Comparison of ENCODE assay signal across 8 cellular contexts in the genomic region with DNA sequence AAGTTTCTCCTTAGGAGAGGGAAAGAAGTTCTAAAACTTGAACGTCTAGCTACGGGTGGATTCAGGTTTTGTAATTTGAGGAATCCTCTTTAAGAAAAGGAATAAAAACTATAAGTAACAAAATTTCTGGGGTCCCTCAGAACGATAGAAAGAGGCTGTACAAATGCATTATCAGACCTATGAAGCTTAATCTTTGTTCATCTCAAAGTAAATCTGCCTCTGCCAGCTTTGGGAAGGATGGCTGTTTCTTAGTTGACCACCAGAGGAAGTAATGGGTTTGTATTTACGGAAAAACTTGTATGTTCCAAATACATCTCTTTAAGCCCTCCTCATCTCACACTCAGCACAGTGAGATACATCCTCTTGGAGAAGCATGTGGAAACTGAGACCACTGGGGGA. TPM values are rescaled to one million over a fixed set of nuclear protein-coding genes. Genes with fewer than 3 reads are reported as not detected.
DNase-seq lines count a peak whose midpoint lies in the region; ATAC-seq and TF ChIP-seq lines count a peak whose summit lies in the region.

No MANE protein-coding gene starts in this region.

- H3K27me3 Mint-ChIP-seq in activated T-helper 2 cell treated with anti-CD3 and anti-CD28 coated beads, Interferon-gamma antibody, Interleukin-2, Interleukin-4, amounts not matched to agents 10 μg/mL and 5 μg/mL and 100 μg/mL, durations not matched to agents 14 hours and 24 hours and 36 hours (ENCODE audit: low read depth): peaks cover 3% of the 10 kb centered on the region
- peaks cover 0 to 4% of the 10 kb centered on the region in 2 donors for H3K27me3 Mint-ChIP-seq in stimulated activated naive B cell treated with anti-CD40 and anti-IgM and Interleukin-4, amounts not matched to agents 10 μg/mL and 1 μg/mL and 100 μg/mL, for 72 hours

- no peaks in the 10 kb centered on the region for H3K9me3 Mint-ChIP-seq in activated T-helper 2 cell treated with anti-CD3 and anti-CD28 coated beads, Interferon-gamma antibody, Interleukin-2, Interleukin-4, amounts not matched to agents 10 μg/mL and 5 μg/mL and 100 μg/mL, durations not matched to agents 14 hours and 24 hours and 36 hours
- no peaks in the 10 kb centered on the region for H3K9me3 Mint-ChIP-seq in stimulated activated naive B cell treated with anti-CD40 and anti-IgM and Interleukin-4, amounts not matched to agents 10 μg/mL and 1 μg/mL and 100 μg/mL, for 72 hours

- intact Hi-C loops in activated T-helper 2 cell treated with anti-CD3 and anti-CD28 coated beads, Interferon-gamma antibody, Interleukin-2, Interleukin-4, amounts not matched to agents 10 μg/mL and 5 μg/mL and 100 μg/mL, durations not matched to agents 14 hours and 24 hours and 36 hours (cut with micrococcal nuclease): no loop called here

- H3K36me3 Mint-ChIP-seq in activated T-helper 2 cell treated with anti-CD3 and anti-CD28 coated beads, Interferon-gamma antibody, Interleukin-2, Interleukin-4, amounts not matched to agents 10 μg/mL and 5 μg/mL and 100 μg/mL, durations not matched to agents 14 hours and 24 hours and 36 hours (ENCODE audit: low read depth): no peaks in the 10 kb centered on the region
- H3K36me3 Mint-ChIP-seq in stimulated activated naive B cell treated with anti-CD40 and anti-IgM and Interleukin-4, amounts not matched to agents 10 μg/mL and 1 μg/mL and 100 μg/mL, for 72 hours: peaks cover 6 to 10% of the 10 kb centered on the region in 2 donors

- TF ChIP-seq CTCF in LNCaP clone FGC (IDR thresholded peaks at IDR 0.05; ENCODE audit: control insufficient read depth, extremely low read depth, insufficient read depth) (peak; percentile 34), omental fat pad (IDR thresholded peaks at IDR 0.05) (no peak)

- H3K4me1 Mint-ChIP-seq in activated T-helper 2 cell treated with anti-CD3 and anti-CD28 coated beads, Interferon-gamma antibody, Interleukin-2, Interleukin-4, amounts not matched to agents 10 μg/mL and 5 μg/mL and 100 μg/mL, durations not matched to agents 14 hours and 24 hours and 36 hours (ENCODE audit: low read depth): peaks cover 14% of the 10 kb centered on the region
- peaks cover 14 to 15% of the 10 kb centered on the region in 2 donors for H3K4me1 Mint-ChIP-seq in stimulated activated naive B cell treated with anti-CD40 and anti-IgM and Interleukin-4, amounts not matched to agents 10 μg/mL and 1 μg/mL and 100 μg/mL, for 72 hours

- H3K4me3 ChIP-seq in LNCaP clone FGC (ENCODE audit: low read depth, low read length) (peak overlapping the region; percentile 66), iPS-15b (ENCODE audit: low read depth, low read length) (peak overlapping the region; percentile 86)

- peaks cover 2% of the 10 kb centered on the region for H3K27me3 ChIP-seq in iPS-15b (ENCODE audit: control insufficient read depth, insufficient read depth, low read length)

- no peaks in the 10 kb centered on the region for H3K9me3 ChIP-seq in iPS-15b (ENCODE audit: control insufficient read depth, insufficient read depth, low read length)

- peak in 1 of 2 donors; percentile 9 for ATAC-seq in stimulated activated naive B cell treated with anti-CD40 and anti-IgM and Interleukin-4, amounts not matched to agents 10 μg/mL and 1 μg/mL and 100 μg/mL, for 72 hours (replicated peaks)
- no peak for ATAC-seq in omental fat pad (ENCODE audit: low FRiP score)
- ATAC-seq in GM21619 (IDR thresholded peaks at IDR 0.05; ENCODE audit: unreplicated experiment): no peak

- peak overlapping the region; percentile 96 for H3K27ac Mint-ChIP-seq in activated T-helper 2 cell treated with anti-CD3 and anti-CD28 coated beads, Interferon-gamma antibody, Interleukin-2, Interleukin-4, amounts not matched to agents 10 μg/mL and 5 μg/mL and 100 μg/mL, durations not matched to agents 14 hours and 24 hours and 36 hours
- peak overlapping the region; percentile 98 for H3K27ac Mint-ChIP-seq in stimulated activated naive B cell treated with anti-CD40 and anti-IgM and Interleukin-4, amounts not matched to agents 10 μg/mL and 1 μg/mL and 100 μg/mL, for 72 hours

- peaks cover 2% of the 10 kb centered on the region for H3K36me3 ChIP-seq in iPS-15b (ENCODE audit: control insufficient read depth, insufficient read depth, low read length)

- H3K4me1 ChIP-seq in iPS-15b (ENCODE audit: control insufficient read depth, insufficient read depth, low read length): peaks cover 11% of the 10 kb centered on the region

- peak; percentile 39 for DNase-seq in NCI-H748 (lab: John Stamatoyannopoulos, UW; ENCODE audit: unreplicated experiment)
- no peak for DNase-seq in NCI-H748 treated with DMSO at 0.1 percent for 48 hours (lab: John Stamatoyannopoulos, UW)
- peak; percentile 34 for DNase-seq in LNCaP clone FGC (ENCODE audit: low read depth)
- no peak for DNase-seq in activated T-helper 2 cell treated with anti-CD3 and anti-CD28 coated beads, Interferon-gamma antibody, Interleukin-2, Interleukin-4, amounts not matched to agents 10 μg/mL and 5 μg/mL and 100 μg/mL, durations not matched to agents 14 hours and 24 hours and 36 hours (ENCODE audit: low spot score)
- no peak for DNase-seq in stimulated activated naive B cell treated with anti-CD40 and anti-IgM and Interleukin-4, amounts not matched to agents 10 μg/mL and 1 μg/mL and 100 μg/mL, for 72 hours
- no peak for DNase-seq in omental fat pad (ENCODE audit: low spot score)

- H3K9ac ChIP-seq in iPS-15b (ENCODE audit: low read depth, low read length): no peak overlapping the region

- peak overlapping the region; percentile 87 for H3K4me3 Mint-ChIP-seq in activated T-helper 2 cell treated with anti-CD3 and anti-CD28 coated beads, Interferon-gamma antibody, Interleukin-2, Interleukin-4, amounts not matched to agents 10 μg/mL and 5 μg/mL and 100 μg/mL, durations not matched to agents 14 hours and 24 hours and 36 hours (ENCODE audit: low read depth)
- H3K4me3 Mint-ChIP-seq in stimulated activated naive B cell treated with anti-CD40 and anti-IgM and Interleukin-4, amounts not matched to agents 10 μg/mL and 1 μg/mL and 100 μg/mL, for 72 hours: peak overlapping the region; percentile 88 to 90

RNA-seq across cellular contexts. Expression of gene PSTK, which starts 0.9 kb away (rescaled TPM):
- total RNA-seq in activated T-helper 2 cell treated with anti-CD3 and anti-CD28 coated beads, Interferon-gamma antibody, Interleukin-2, Interleukin-4, amounts not matched to agents 10 μg/mL and 5 μg/mL and 100 μg/mL, durations not matched to agents 14 hours and 24 hours and 36 hours: 3.4 TPM in 2 replicates
- 1 to 10 TPM; 1.1 to 2.8 (median 1.6) TPM for total RNA-seq in omental fat pad

RNA-seq across cellular contexts. Expression of gene C10orf88, which starts 27.0 kb away (rescaled TPM):
- 9.1 and 10.0 TPM in 2 replicates for total RNA-seq in activated T-helper 2 cell treated with anti-CD3 and anti-CD28 coated beads, Interferon-gamma antibody, Interleukin-2, Interleukin-4, amounts not matched to agents 10 μg/mL and 5 μg/mL and 100 μg/mL, durations not matched to agents 14 hours and 24 hours and 36 hours
- total RNA-seq in omental fat pad: 10 to 100 TPM in 1 of 4 donors, 1 to 10 TPM in 3; 3.8 to 16.7 (median 5.2) TPM

RNA-seq across cellular contexts. Expression of gene IKZF5, which starts 27.5 kb away (rescaled TPM):
- 15.0 and 16.1 TPM in 2 replicates for total RNA-seq in activated T-helper 2 cell treated with anti-CD3 and anti-CD28 coated beads, Interferon-gamma antibody, Interleukin-2, Interleukin-4, amounts not matched to agents 10 μg/mL and 5 μg/mL and 100 μg/mL, durations not matched to agents 14 hours and 24 hours and 36 hours
- total RNA-seq in omental fat pad: 10 to 100 TPM in 2 of 4 donors, 1 to 10 TPM in 2; 5.3 to 15.4 (median 10.2) TPM

RNA-seq across cellular contexts. Expression of gene ACADSB, which starts 27.7 kb away (rescaled TPM):
- 21.4 and 23.3 TPM in 2 replicates for total RNA-seq in activated T-helper 2 cell treated with anti-CD3 and anti-CD28 coated beads, Interferon-gamma antibody, Interleukin-2, Interleukin-4, amounts not matched to agents 10 μg/mL and 5 μg/mL and 100 μg/mL, durations not matched to agents 14 hours and 24 hours and 36 hours
- 10 to 100 TPM in 3 of 4 donors, 1 to 10 TPM in 1; 8.6 to 17.2 (median 12.8) TPM for total RNA-seq in omental fat pad

Comparison
In these comparisons a context has a peak if more than half of its experiments do, and no peak if none do; other contexts are left out.
1. DNase-seq: peak in NCI-H748 (single experiment) and LNCaP clone FGC (single experiment); none in NCI-H748 treated with DMSO at 0.1 percent for 48 hours (single experiment), activated T-helper 2 cell treated with anti-CD3 and anti-CD28 coated beads, Interferon-gamma antibody, Interleukin-2, Interleukin-4, amounts not matched to agents 10 μg/mL and 5 μg/mL and 100 μg/mL, durations not matched to agents 14 hours and 24 hours and 36 hours (single experiment), stimulated activated naive B cell treated with anti-CD40 and anti-IgM and Interleukin-4, amounts not matched to agents 10 μg/mL and 1 μg/mL and 100 μg/mL, for 72 hours (single experiment) and omental fat pad (single experiment).